1 cellular context compared by ENCODE assay signal in genomic region chr2:29031046-29031445, GRCh38.
A peak's percentile ranks its signal among the peaks of the same experiment; 100 is the strongest.
TF ChIP-seq lines count a peak whose summit lies in the region.

No MANE protein-coding gene starts in this region.

TF ChIP-seq in HepG2, 621 proteins besides CTCF, POLR2A, EP300 and RAD21 (continued from another document):
- no peak for TF ChIP-seq SUZ12 (IDR thresholded peaks at IDR 0.05; ENCODE audit: low read depth, low read length)
- TF ChIP-seq ZNF121 (CRISPR knock-in tag; IDR thresholded peaks at IDR 0.05): peak; percentile 50; the same call in 1 of the 2 replicates
- no peak for TF ChIP-seq ZMYM4 (CRISPR knock-in tag; IDR thresholded peaks at IDR 0.05)
